In genomic region chr9:115944166-115944948, GRCh38 we compare ENCODE assay signal across 8 cellular contexts.
A peak's percentile ranks its signal among the peaks of the same experiment; 100 is the strongest.
DNase-seq lines count a peak whose midpoint lies in the region; ATAC-seq, FAIRE-seq and TF ChIP-seq lines count a peak whose summit lies in the region.

No MANE protein-coding gene starts in this region.

- no peak for TF ChIP-seq POLR2A in H54 (IDR thresholded peaks at IDR 0.05; ENCODE audit: low read depth, low read length)

- DNase-seq in H54 (ENCODE audit: insufficient read length, low spot score) = no peak
- DNase-seq in WTC11 (ENCODE audit: low spot score) = no peak
- DNase-seq in right cardiac atrium = peak; percentile 88 to 94 (median 90)
- DNase-seq in skeletal muscle cell (ENCODE audit: low read depth) = peak; percentile 100
- DNase-seq in pons (ENCODE audit: low spot score) = no peak
- DNase-seq in stimulated activated naive CD8-positive, alpha-beta T cell treated with anti-CD3 and anti-CD28 coated beads, Interleukin-15, amount 100 ng/mL, for 72 hours = no peak

- ATAC-seq in WTC11 (no peak), right cardiac atrium (peak; percentile 97), GM18498 (IDR thresholded peaks at IDR 0.05; ENCODE audit: unreplicated experiment) (no peak)
- no peak for ATAC-seq in activated T-helper 17 cell treated with anti-CD3 and anti-CD28 coated beads, Interleukin-2, amount 50 U/mL, for 72 hours (replicated peaks)
- ATAC-seq in stimulated activated naive CD8-positive, alpha-beta T cell treated with anti-CD3 and anti-CD28 coated beads, Interleukin-15, amount 100 ng/mL, for 72 hours = no peak

- no peaks in the 10 kb centered on the region for H3K27me3 ChIP-seq in right cardiac atrium (ENCODE audit: control insufficient read depth, insufficient read depth)

- WGBS in right cardiac atrium = 35% methylated on average over 10 of the region's 10 CpGs

- peak overlapping the region; percentile 89 for H3K27ac Mint-ChIP-seq in WTC11
- no peak overlapping the region for H3K27ac Mint-ChIP-seq in activated T-helper 17 cell treated with anti-CD3 and anti-CD28 coated beads, Interleukin-2, amount 50 U/mL, for 72 hours
- no peak overlapping the region for H3K27ac Mint-ChIP-seq in stimulated activated naive CD8-positive, alpha-beta T cell treated with anti-CD3 and anti-CD28 coated beads, Interleukin-15, amount 100 ng/mL, for 72 hours

- H3K27ac ChIP-seq in right cardiac atrium (ENCODE audit: low read length) = peak overlapping the region; percentile 61

- peaks cover 8% of the 10 kb centered on the region for H3K9me3 Mint-ChIP-seq in WTC11
- no peaks in the 10 kb centered on the region for H3K9me3 Mint-ChIP-seq in activated T-helper 17 cell treated with anti-CD3 and anti-CD28 coated beads, Interleukin-2, amount 50 U/mL, for 72 hours
- H3K9me3 Mint-ChIP-seq in stimulated activated naive CD8-positive, alpha-beta T cell treated with anti-CD3 and anti-CD28 coated beads, Interleukin-15, amount 100 ng/mL, for 72 hours = peaks cover 0 to 8% of the 10 kb centered on the region in 2 donors

- peaks cover 4% of the 10 kb centered on the region for H3K27me3 Mint-ChIP-seq in WTC11 (ENCODE audit: low read depth)
- peaks cover 4% of the 10 kb centered on the region for H3K27me3 Mint-ChIP-seq in activated T-helper 17 cell treated with anti-CD3 and anti-CD28 coated beads, Interleukin-2, amount 50 U/mL, for 72 hours
- H3K27me3 Mint-ChIP-seq in stimulated activated naive CD8-positive, alpha-beta T cell treated with anti-CD3 and anti-CD28 coated beads, Interleukin-15, amount 100 ng/mL, for 72 hours = no peaks in the 10 kb centered on the region

- H3K4me1 ChIP-seq in right cardiac atrium (ENCODE audit: control insufficient read depth, insufficient read depth, low read length) = peaks cover 2% of the 10 kb centered on the region

- H3K4me3 ChIP-seq in right cardiac atrium (ENCODE audit: low read length) (no peak overlapping the region), skeletal muscle cell (ENCODE audit: low read depth, low read length) (no peak overlapping the region)

- H3K9me3 ChIP-seq in right cardiac atrium (ENCODE audit: control insufficient read depth, low read length) = no peaks in the 10 kb centered on the region

- TF ChIP-seq CTCF in WTC11 (IDR thresholded peaks at IDR 0.05) = no peak

- CTCF ChIA-PET in WTC11 (lab: Charles Lee) = no interaction called here

- H3K4me3 Mint-ChIP-seq in WTC11 = no peak overlapping the region
- H3K4me3 Mint-ChIP-seq in activated T-helper 17 cell treated with anti-CD3 and anti-CD28 coated beads, Interleukin-2, amount 50 U/mL, for 72 hours = no peak overlapping the region
- no peak overlapping the region for H3K4me3 Mint-ChIP-seq in stimulated activated naive CD8-positive, alpha-beta T cell treated with anti-CD3 and anti-CD28 coated beads, Interleukin-15, amount 100 ng/mL, for 72 hours

- FAIRE-seq in H54 (lab: Jason Lieb, UNC) = peak; percentile 70

- intact Hi-C loops in right cardiac atrium (cut with DNase I) = loop anchor here in 1 of 4 donors (10.0 kb wide), 1 partner anchor 520 kb away; no protein-coding TSS in a partner anchor

- H3K36me3 Mint-ChIP-seq in WTC11 = no peaks in the 10 kb centered on the region
- no peaks in the 10 kb centered on the region for H3K36me3 Mint-ChIP-seq in activated T-helper 17 cell treated with anti-CD3 and anti-CD28 coated beads, Interleukin-2, amount 50 U/mL, for 72 hours (ENCODE audit: low read depth)

- H3K4me1 Mint-ChIP-seq in WTC11 = peaks cover 19% of the 10 kb centered on the region
- no peaks in the 10 kb centered on the region for H3K4me1 Mint-ChIP-seq in activated T-helper 17 cell treated with anti-CD3 and anti-CD28 coated beads, Interleukin-2, amount 50 U/mL, for 72 hours
- H3K4me1 Mint-ChIP-seq in stimulated activated naive CD8-positive, alpha-beta T cell treated with anti-CD3 and anti-CD28 coated beads, Interleukin-15, amount 100 ng/mL, for 72 hours = no peaks in the 10 kb centered on the region

- POLR2A ChIA-PET in WTC11 (lab: Charles Lee) = no interaction called here

TF ChIP-seq in WTC11, 78 proteins besides CTCF, POLR2A, EP300 and RAD21:
- TF ChIP-seq ATF6 (CRISPR knock-in tag; IDR thresholded peaks at IDR 0.05) (no peak), NR3C1 (CRISPR knock-in tag; conservative IDR thresholded peaks at IDR 0.05; ENCODE audit: low read depth) (no peak), PRDM15 (CRISPR knock-in tag; IDR thresholded peaks at IDR 0.05) (no peak), ARID4B (CRISPR knock-in tag; IDR thresholded peaks at IDR 0.05; ENCODE audit: borderline replicate concordance) (no peak), ZNF138 (CRISPR knock-in tag; conservative IDR thresholded peaks at IDR 0.05) (no peak), MLX (CRISPR knock-in tag; IDR thresholded peaks at IDR 0.05) (no peak), TP53 (CRISPR knock-in tag; IDR thresholded peaks at IDR 0.05) (0 out of 2 replicates have a peak, but pooled peaks have one; percentile 43), GABPB1 (CRISPR knock-in tag; IDR thresholded peaks at IDR 0.05) (peak; percentile 85)

Comparison
In these comparisons a context has a peak if more than half of its experiments do, and no peak if none do; other contexts are left out.
1. DNase-seq: peak in right cardiac atrium (3 of 3) and skeletal muscle cell (single experiment); none in H54 (single experiment), WTC11 (single experiment), pons (single experiment) and stimulated activated naive CD8-positive, alpha-beta T cell treated with anti-CD3 and anti-CD28 coated beads, Interleukin-15, amount 100 ng/mL, for 72 hours (0 of 2).
2. ATAC-seq: peak in right cardiac atrium (2 of 2); none in WTC11 (single experiment), GM18498 (single experiment), activated T-helper 17 cell treated with anti-CD3 and anti-CD28 coated beads, Interleukin-2, amount 50 U/mL, for 72 hours (single experiment) and stimulated activated naive CD8-positive, alpha-beta T cell treated with anti-CD3 and anti-CD28 coated beads, Interleukin-15, amount 100 ng/mL, for 72 hours (single experiment).